In genomic region chr4:26083987-26084386, GRCh38 we compare ENCODE assay signal across 9 cellular contexts.
DNase-seq lines count a peak whose midpoint lies in the region; ATAC-seq and TF ChIP-seq lines count a peak whose summit lies in the region.
"Had no signal": no experiment of that assay in that cellular context is flagged by ENCODE, and none has a peak within 500 bp of the region (broad histone marks: within the 10 kb centered on the region; RNA-seq: fewer than 3 reads in every experiment).

No MANE protein-coding gene starts in this region.

- no peaks in the 10 kb centered on the region for H3K36me3 ChIP-seq in GM06990 (ENCODE audit: control insufficient read depth, insufficient read depth, low read length)
- no peaks in the 10 kb centered on the region for H3K36me3 ChIP-seq in body of pancreas (replicated peaks in 1 of 2; ENCODE audit: insufficient read depth in 1 of 2, low read depth in 2 of 2)
- H3K36me3 ChIP-seq: upper lobe of left lung had no signal

- no peaks in the 10 kb centered on the region for H3K9me3 ChIP-seq in body of pancreas
- H3K9me3 ChIP-seq: upper lobe of left lung had no signal

- peak overlapping the region; percentile 31 to 46 for H3K4me3 Mint-ChIP-seq in stimulated activated naive CD8-positive, alpha-beta T cell treated with anti-CD3 and anti-CD28 coated beads, Interleukin-15, amount 100 ng/mL, for 72 hours

- peaks cover 26% of the 10 kb centered on the region for H3K27me3 Mint-ChIP-seq in stimulated activated naive CD8-positive, alpha-beta T cell treated with anti-CD3 and anti-CD28 coated beads, Interleukin-15, amount 100 ng/mL, for 72 hours

- intact Hi-C loops in body of pancreas (cut with DNase I) = no loop called here

- no peak overlapping the region for H3K27ac ChIP-seq in body of pancreas
- H3K27ac ChIP-seq: upper lobe of left lung had no signal

- DNase-seq in GM06990 (ENCODE audit: extremely low read depth, insufficient read length) (peak; percentile 83), GM20000 (ENCODE audit: low spot score) (peak; percentile 35), body of pancreas (peak in 1 of 4 donors; percentile 11), NCI-H510A (lab: John Stamatoyannopoulos, UW) (no peak), Ammon's horn (ENCODE audit: low spot score) (no peak), HUDEP-2 (lab: John Stamatoyannopoulos, UW; ENCODE audit: unreplicated experiment in 76 of 76) (no peak)
- peak in 1 of 2 donors; percentile 33 for DNase-seq in stimulated activated naive CD8-positive, alpha-beta T cell treated with anti-CD3 and anti-CD28 coated beads, Interleukin-15, amount 100 ng/mL, for 72 hours

- H3K4me3 ChIP-seq in GM06990 (replicated peaks; ENCODE audit: low read depth, low read length) (no peak overlapping the region), body of pancreas (no peak overlapping the region)
- H3K4me3 ChIP-seq: upper lobe of left lung had no signal

- no peak for TF ChIP-seq CTCF in GM06990 (IDR thresholded peaks at IDR 0.05; ENCODE audit: insufficient read depth, low read length, poor library complexity, severe bottlenecking)
- no peak for TF ChIP-seq CTCF in GM20000 (IDR thresholded peaks at IDR 0.05; ENCODE audit: extremely low read depth, missing control alignments)
- no peak for TF ChIP-seq CTCF in body of pancreas (IDR thresholded peaks at IDR 0.05)

- H3K27me3 ChIP-seq in GM06990 (replicated peaks; ENCODE audit: control insufficient read depth, insufficient read depth, low read length) = no peaks in the 10 kb centered on the region
- no peaks in the 10 kb centered on the region for H3K27me3 ChIP-seq in body of pancreas
- H3K27me3 ChIP-seq: upper lobe of left lung had no signal

- H3K4me1 ChIP-seq in body of pancreas = no peaks in the 10 kb centered on the region

- H3K4me1 Mint-ChIP-seq in stimulated activated naive CD8-positive, alpha-beta T cell treated with anti-CD3 and anti-CD28 coated beads, Interleukin-15, amount 100 ng/mL, for 72 hours = peaks cover 73% of the 10 kb centered on the region

- H3K27ac Mint-ChIP-seq in stimulated activated naive CD8-positive, alpha-beta T cell treated with anti-CD3 and anti-CD28 coated beads, Interleukin-15, amount 100 ng/mL, for 72 hours = no peak overlapping the region

- H3K9me3 Mint-ChIP-seq in stimulated activated naive CD8-positive, alpha-beta T cell treated with anti-CD3 and anti-CD28 coated beads, Interleukin-15, amount 100 ng/mL, for 72 hours = peaks cover 9 to 17% of the 10 kb centered on the region in 2 donors

- 55 to 66% methylated on average over 4 of the region's 4 CpGs for WGBS in body of pancreas, 2 donors

- peak; percentile 47 for ATAC-seq in HG03571 (IDR thresholded peaks at IDR 0.05; ENCODE audit: unreplicated experiment)
- ATAC-seq in body of pancreas = peak; percentile 43
- ATAC-seq in stimulated activated naive CD8-positive, alpha-beta T cell treated with anti-CD3 and anti-CD28 coated beads, Interleukin-15, amount 100 ng/mL, for 72 hours = peak; percentile 36

- TF ChIP-seq POLR2A in body of pancreas (IDR thresholded peaks at IDR 0.05) = no peak

Comparison
In these comparisons a context has a peak if more than half of its experiments do, and no peak if none do; other contexts are left out.
1. DNase-seq: peak in GM06990 (single experiment) and GM20000 (single experiment); none in NCI-H510A (single experiment), Ammon's horn (single experiment) and HUDEP-2 (0 of 76).
2. Peak in every context shown above with its lines, with median percentiles within 50 percentile points of each other: ATAC-seq.